Comparison of ENCODE assay signal across 10 cellular contexts in the genomic region with DNA sequence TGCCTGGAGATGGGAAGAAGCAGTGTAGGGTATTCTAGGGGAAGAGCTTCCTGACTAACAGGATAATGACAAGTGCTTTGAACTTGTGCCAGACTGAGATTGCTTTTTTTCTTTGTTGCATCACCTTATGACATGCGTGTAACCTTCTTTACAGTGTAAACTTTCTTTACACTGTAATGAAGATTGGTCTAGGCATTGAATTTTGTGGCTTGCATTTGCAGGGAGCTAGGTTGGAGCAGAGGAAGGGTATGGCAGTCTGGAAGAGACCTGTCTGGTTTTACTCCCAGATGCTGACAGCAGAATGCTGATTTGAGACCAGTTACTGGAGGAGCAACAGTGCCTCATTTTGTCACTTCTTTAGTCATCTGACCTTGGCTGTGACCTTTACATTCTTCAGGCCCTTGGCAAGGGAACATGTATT. TPM values are rescaled to one million over a fixed set of nuclear protein-coding genes. Genes with fewer than 3 reads are reported as not detected.
DNase-seq lines count a peak whose midpoint lies in the region; TF ChIP-seq lines count a peak whose summit lies in the region.
"Had no signal": no experiment of that assay in that cellular context is flagged by ENCODE, and none has a peak within 500 bp of the region (broad histone marks: within the 10 kb centered on the region; RNA-seq: fewer than 3 reads in every experiment).

No MANE protein-coding gene starts in this region.

- peak overlapping the region; percentile 2 to 79 (median 34) for H3K27ac Mint-ChIP-seq in brain
- H3K27ac Mint-ChIP-seq in nephron progenitor cell, result peak overlapping the region; percentile 78

- no peak overlapping the region for H3K4me3 ChIP-seq in WERI-Rb-1 (ENCODE audit: low read depth, low read length)

- DNase-seq in Daoy (ENCODE audit: low read depth) (peak; percentile 36), M059J (ENCODE audit: low read depth) (peak; percentile 89), nephron progenitor cell (no peak), SIG-M5 treated with dmso at 0.1 percent for 504 hours (lab: John Stamatoyannopoulos, UW; ENCODE audit: unreplicated experiment) (no peak), WERI-Rb-1 (no peak), NCI-H128 (lab: John Stamatoyannopoulos, UW; ENCODE audit: unreplicated experiment) (no peak)
- DNase-seq: activated effector memory CD4-positive, alpha-beta T cell treated with anti-CD3 and anti-CD28 coated beads, Interleukin-2, amount 50 U/mL, for 16 hours; NCI-H187 treated with DMSO at 0.1 percent for 48 hours had no signal

- no peaks in the 10 kb centered on the region for H3K9me3 ChIP-seq in WERI-Rb-1 (ENCODE audit: severe bottlenecking)

- no peaks in the 10 kb centered on the region for H3K27me3 ChIP-seq in WERI-Rb-1 (ENCODE audit: insufficient read depth, low read depth, severe bottlenecking)

- H3K4me3 Mint-ChIP-seq in brain (peak overlapping the region in 1 of 5 experiments; percentile 21), nephron progenitor cell (no peak overlapping the region)

- H3K36me3 Mint-ChIP-seq in brain (peaks cover 52% of the 10 kb centered on the region), nephron progenitor cell (ENCODE audit: low read depth) (peaks cover 59% of the 10 kb centered on the region)

- peaks cover 3% of the 10 kb centered on the region for H3K36me3 ChIP-seq in WERI-Rb-1

- TF ChIP-seq CTCF in brain (conservative IDR thresholded peaks at IDR 0.05), result no peak
- no peak for TF ChIP-seq CTCF in nephron progenitor cell (IDR thresholded peaks at IDR 0.05)
- TF ChIP-seq CTCF in WERI-Rb-1 (IDR thresholded peaks at IDR 0.05; ENCODE audit: low read depth, low read length), result no peak

- no peak overlapping the region for H3K27ac ChIP-seq in WERI-Rb-1

- H3K27me3 Mint-ChIP-seq in brain, result no peaks in the 10 kb centered on the region
- peaks cover 8% of the 10 kb centered on the region for H3K27me3 Mint-ChIP-seq in nephron progenitor cell (ENCODE audit: low read depth, poor library complexity)

- H3K9me3 Mint-ChIP-seq in brain (no peaks in the 10 kb centered on the region), nephron progenitor cell (no peaks in the 10 kb centered on the region)

- peaks cover 48% of the 10 kb centered on the region for H3K4me1 Mint-ChIP-seq in brain
- H3K4me1 Mint-ChIP-seq in nephron progenitor cell, result peaks cover 36% of the 10 kb centered on the region

RNA-seq across cellular contexts. Expression of a gene that starts 5.6 kb away (rescaled TPM):
- total RNA-seq in Daoy (2014; rRNA removed; shearing (Covaris generic)), result 19.4 and 23.1 TPM in 2 replicates
- total RNA-seq in M059J (2014; rRNA removed; shearing (Covaris generic)), result 21.2 and 23.2 TPM in 2 replicates
- 16.2 TPM for polyA plus RNA-seq in brain (ENCODE audit: insufficient read depth, low read depth, low replicate concordance)

RNA-seq across cellular contexts. Expression of a gene that starts 28.2 kb away (rescaled TPM):
- total RNA-seq in Daoy (2014; rRNA removed; shearing (Covaris generic)), result 18.2 and 33.8 TPM in 2 replicates
- total RNA-seq in M059J (2014; rRNA removed; shearing (Covaris generic)), result 74.4 and 98.8 TPM in 2 replicates
- polyA plus RNA-seq in brain (ENCODE audit: insufficient read depth, low read depth, low replicate concordance), result 25.9 TPM

RNA-seq across cellular contexts. Expression of a gene that starts 34.2 kb away (rescaled TPM):
- total RNA-seq in Daoy (2014; rRNA removed; shearing (Covaris generic)), result 32.5 and 38.2 TPM in 2 replicates
- 13.3 and 15.8 TPM in 2 replicates for total RNA-seq in M059J (2014; rRNA removed; shearing (Covaris generic))
- polyA plus RNA-seq in brain (ENCODE audit: insufficient read depth, low read depth, low replicate concordance), result 14.3 TPM
- polyA plus RNA-seq: neural cell had no signal

RNA-seq across cellular contexts. Expression of a gene that starts 37.4 kb away (rescaled TPM):
- 2.2 and 2.3 TPM in 2 replicates for total RNA-seq in Daoy (2014; rRNA removed; shearing (Covaris generic))
- 7.7 and 13.1 TPM in 2 replicates for total RNA-seq in M059J (2014; rRNA removed; shearing (Covaris generic))
- 14.3 TPM for polyA plus RNA-seq in brain (ENCODE audit: insufficient read depth, low read depth, low replicate concordance)

RNA-seq across cellular contexts. Expression of a gene that starts 43.7 kb away (rescaled TPM):
- 83.8 and 92.1 TPM in 2 replicates for total RNA-seq in Daoy (2014; rRNA removed; shearing (Covaris generic))
- 119 and 130 TPM in 2 replicates for total RNA-seq in M059J (2014; rRNA removed; shearing (Covaris generic))
- 59.4 TPM for polyA plus RNA-seq in brain (ENCODE audit: insufficient read depth, low read depth, low replicate concordance)

Comparison
In these comparisons a context has a peak if more than half of its experiments do, and no peak if none do; other contexts are left out.
1. DNase-seq: peak in Daoy (single experiment) and M059J (single experiment); none in nephron progenitor cell (single experiment), SIG-M5 treated with dmso at 0.1 percent for 504 hours (single experiment), WERI-Rb-1 (single experiment) and NCI-H128 (single experiment).